ENCODE assay signal across 20 cellular contexts in the genomic region with DNA sequence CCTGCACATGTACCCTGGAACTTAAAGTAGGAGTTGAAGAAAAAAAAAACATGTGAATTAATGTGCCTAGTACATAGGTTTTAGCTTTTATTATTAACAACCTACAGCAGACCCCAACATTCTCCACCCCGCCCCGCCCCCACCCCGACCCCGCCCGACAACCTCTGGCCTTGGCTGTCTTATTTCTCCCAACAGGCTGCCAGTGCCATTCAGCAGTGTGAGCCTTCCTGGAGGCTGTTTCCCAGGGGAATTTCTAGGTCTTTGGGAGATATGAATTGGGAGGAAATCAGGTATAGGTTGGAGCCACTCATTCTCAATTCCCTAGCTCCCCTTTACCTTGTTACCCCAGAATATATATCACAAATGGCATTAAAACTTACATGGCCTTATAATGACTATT.
"Had no signal": no experiment of that assay in that cellular context is flagged by ENCODE, and none has a peak within 500 bp of the region (broad histone marks: within the 10 kb centered on the region; RNA-seq: fewer than 3 reads in every experiment).

No MANE protein-coding gene starts in this region.

- H3K27ac ChIP-seq: KMS-11, SJCRH30 had no signal

- ATAC-seq: HepG2, SK-N-SH treated with all-trans-retinoic acid at 6 μM for 48 hours had no signal

- H3K4me1 ChIP-seq: SJCRH30 had no signal

- DNase-seq: IMR-90, Kasumi-1, MM.1S, NCI-H1092 treated with DMSO at 0.1 percent for 48 hours, NCI-H1417, NCI-H1436 treated with DMSO at 0.1 percent for 48 hours, NCI-H1694, NCI-H187 treated with DMSO at 0.1 percent for 48 hours, NCI-H2029 treated with DMSO at 0.1 percent for 48 hours, NCI-H2171 treated with DMSO at 0.1 percent for 48 hours, NCI-H345, NCI-H446 treated with DMSO at 0.1 percent for 48 hours, NCI-H510A treated with DMSO at 0.1 percent for 48 hours, NCI-H526, RPMI8226, SHP77 treated with DMSO at 0.1 percent for 48 hours, SJCRH30 had no signal

- H3K4me3 ChIP-seq: SJCRH30 had no signal

- H3K27me3 ChIP-seq: SJCRH30 had no signal

- H3K36me3 ChIP-seq: SJCRH30 had no signal

- H3K9me3 ChIP-seq: SJCRH30 had no signal
